Comparison of ENCODE assay signal across 19 cellular contexts in the genomic region with DNA sequence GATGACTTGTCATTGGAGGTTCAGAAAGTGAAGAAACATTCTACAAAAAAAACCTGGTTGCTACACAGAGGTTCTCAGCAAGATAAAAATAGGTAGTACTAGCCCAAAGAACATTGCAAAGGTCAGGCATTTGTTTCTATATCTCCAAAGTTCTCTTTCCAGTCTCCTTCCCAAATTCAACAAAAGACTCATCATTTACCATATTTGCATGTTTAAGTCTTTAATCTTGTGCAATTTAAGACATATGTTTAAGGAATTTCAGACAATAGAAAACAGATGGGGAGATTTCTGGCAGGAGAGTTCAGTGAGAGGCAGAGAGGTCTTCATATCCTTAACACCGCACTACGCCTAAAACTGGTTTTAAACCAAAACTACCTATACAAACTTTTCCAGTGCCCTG.
"Had no signal": no experiment of that assay in that cellular context is flagged by ENCODE, and none has a peak within 500 bp of the region (broad histone marks: within the 10 kb centered on the region; RNA-seq: fewer than 3 reads in every experiment).

No MANE protein-coding gene starts in this region.

- H3K36me3 ChIP-seq: adrenal gland, cardiac muscle cell, gastroesophageal sphincter, heart right ventricle, lower lobe of right lung, prostate gland, transverse colon had no signal

- H3K4me3 ChIP-seq: adrenal gland, cardiac muscle cell, gastroesophageal sphincter, heart right ventricle, lower lobe of right lung, prostate gland, transverse colon had no signal

- ATAC-seq: gastroesophageal sphincter; left colon; lower lobe of right lung; right cardiac atrium; stimulated activated naive CD8-positive, alpha-beta T cell treated with anti-CD3 and anti-CD28 coated beads, Interleukin-15, Interleukin-2, amounts not matched to agents 100 U/mL and 50 U/mL, for 24 hours; WTC11 had no signal

- H3K27me3 ChIP-seq: adrenal gland, cardiac muscle cell, gastroesophageal sphincter, heart right ventricle, transverse colon had no signal

- H3K27ac ChIP-seq: adrenal gland, cardiac muscle cell, gastroesophageal sphincter, lower lobe of right lung, prostate gland, transverse colon had no signal

- DNase-seq: activated CD4-positive, alpha-beta memory T cell treated with anti-CD3 and anti-CD28 coated beads, Interleukin-2, amount 10 ng/mL, durations not matched to agents 7 days and 5 days; activated CD4-positive, alpha-beta T cell treated with anti-CD3 and anti-CD28 coated beads for 4 hours; activated effector memory CD4-positive, alpha-beta T cell treated with Interleukin-2 at 50 U/mL for 16 hours; activated naive CD4-positive, alpha-beta T cell treated with anti-CD3 and anti-CD28 coated beads, Interleukin-2, amount 50 U/mL, for 16 hours; activated T-cell treated with anti-CD3 and anti-CD28 coated beads, Interleukin-2, amount 50 U/mL, for 24 hours; adrenal gland; heart right ventricle; left colon; lower lobe of right lung; right cardiac atrium; small intestine; stimulated activated CD4-positive, alpha-beta T cell treated with anti-CD3 and anti-CD28 coated beads, Interleukin-4, amount 100 ng/mL, for 4 hours; stimulated activated CD8-positive, alpha-beta memory T cell treated with anti-CD3 and anti-CD28 coated beads, Interleukin-4, amount 100 ng/mL, for 48 hours; stimulated activated naive CD8-positive, alpha-beta T cell treated with anti-CD3 and anti-CD28 coated beads, Interleukin-15, Interleukin-2, amounts not matched to agents 100 U/mL and 50 U/mL, for 24 hours; transverse colon had no signal

- H3K9me3 ChIP-seq: adrenal gland, gastroesophageal sphincter, heart right ventricle, lower lobe of right lung, prostate gland, transverse colon had no signal

- H3K4me1 ChIP-seq: adrenal gland, prostate gland had no signal
